Comparison of ENCODE assay signal across 39 cellular contexts in genomic region chr2:17070711-17071110, GRCh38.
"Had no signal": no experiment of that assay in that cellular context is flagged by ENCODE, and none has a peak within 500 bp of the region (broad histone marks: within the 10 kb centered on the region; RNA-seq: fewer than 3 reads in every experiment).

No MANE protein-coding gene starts in this region.

- H3K4me3 ChIP-seq: adrenal gland, body of pancreas, breast epithelium had no signal

- H3K4me1 Mint-ChIP-seq: activated CD4-positive, alpha-beta memory T cell treated with anti-CD3 and anti-CD28 coated beads, Interleukin-2, amount 10 ng/mL, durations not matched to agents 7 days and 5 days; activated CD4-positive, alpha-beta T cell treated with anti-CD3 and anti-CD28 coated beads for 36 hours; activated CD4-positive, alpha-beta T cell treated with anti-CD3 and anti-CD28 coated beads, Interleukin-2, amount 10 ng/mL, durations not matched to agents 7 days and 5 days; activated CD8-positive, alpha-beta memory T cell treated with anti-CD3 and anti-CD28 coated beads, Interleukin-2, amount 10 ng/mL, durations not matched to agents 7 days and 5 days; activated naive CD8-positive, alpha-beta T cell treated with anti-CD3 and anti-CD28 coated beads for 36 hours; activated T-helper 17 cell treated with anti-CD3 and anti-CD28 coated beads, Interleukin-2, amount 50 U/mL, for 72 hours had no signal

- H3K4me1 ChIP-seq: adrenal gland, body of pancreas, breast epithelium had no signal

- H3K4me3 Mint-ChIP-seq: activated CD4-positive, alpha-beta memory T cell treated with anti-CD3 and anti-CD28 coated beads, Interleukin-2, amount 10 ng/mL, durations not matched to agents 7 days and 5 days; activated CD4-positive, alpha-beta T cell treated with anti-CD3 and anti-CD28 coated beads for 36 hours; activated CD4-positive, alpha-beta T cell treated with anti-CD3 and anti-CD28 coated beads, Interleukin-2, amount 10 ng/mL, durations not matched to agents 7 days and 5 days; activated CD8-positive, alpha-beta memory T cell treated with anti-CD3 and anti-CD28 coated beads, Interleukin-2, amount 10 ng/mL, durations not matched to agents 7 days and 5 days; activated CD8-positive, alpha-beta T cell treated with anti-CD3 and anti-CD28 coated beads, Interleukin-2, amount 10 ng/mL, durations not matched to agents 7 days and 5 days; activated naive CD4-positive, alpha-beta T cell treated with anti-CD3 and anti-CD28 coated beads for 36 hours; activated naive CD8-positive, alpha-beta T cell treated with anti-CD3 and anti-CD28 coated beads for 36 hours; activated T-cell treated with anti-CD3 and anti-CD28 coated beads, Interleukin-2, amount 50 U/mL, for 4 hours; activated T-cell treated with anti-CD3 and anti-CD28 coated beads, Interleukin-2, amount 50 U/mL, for 72 hours; activated T-helper 1 cell treated with anti-CD3 and anti-CD28 coated beads, Interleukin-12 subunit alpha, Interleukin-12 subunit beta, Interleukin-2, Interleukin-4 antibody, amounts not matched to agents 30 ng/mL and 10 ng/mL and 1 ng/mL, durations not matched to agents 14 hours and 24 hours and 36 hours; activated T-helper 17 cell treated with anti-CD3 and anti-CD28 coated beads, Interleukin-2, amount 50 U/mL, for 72 hours; T-helper 1 cell treated with Interleukin-12 subunit alpha and Interleukin-12 subunit beta and Interleukin-4 antibody, amounts not matched to agents 30 μg/mL and 1 μg/mL, for 36 hours; T-helper 2 cell treated with Interferon-gamma antibody and Interleukin-4, amounts not matched to agents 5 μg/mL and 100 μg/mL, for 36 hours had no signal

- H3K27ac ChIP-seq: adrenal gland, body of pancreas, brain microvascular endothelial cell, breast epithelium, VCaP had no signal

- FAIRE-seq: astrocyte, TTC549 had no signal

- H3K27me3 Mint-ChIP-seq: activated CD4-positive, alpha-beta memory T cell treated with anti-CD3 and anti-CD28 coated beads, Interleukin-2, amount 10 ng/mL, durations not matched to agents 7 days and 5 days; activated CD4-positive, alpha-beta T cell treated with anti-CD3 and anti-CD28 coated beads for 36 hours; activated CD4-positive, alpha-beta T cell treated with anti-CD3 and anti-CD28 coated beads, Interleukin-2, amount 10 ng/mL, durations not matched to agents 7 days and 5 days; activated CD8-positive, alpha-beta memory T cell treated with anti-CD3 and anti-CD28 coated beads, Interleukin-2, amount 10 ng/mL, durations not matched to agents 7 days and 5 days; activated naive CD8-positive, alpha-beta T cell treated with anti-CD3 and anti-CD28 coated beads for 36 hours; activated T-helper 17 cell treated with anti-CD3 and anti-CD28 coated beads, Interleukin-2, amount 50 U/mL, for 72 hours had no signal

- DNase-seq: activated CD4-positive, alpha-beta memory T cell treated with anti-CD3 and anti-CD28 coated beads, Interleukin-2, amount 10 ng/mL, durations not matched to agents 7 days and 5 days; activated CD4-positive, alpha-beta T cell treated with anti-CD3 and anti-CD28 coated beads for 1 hour; activated CD4-positive, alpha-beta T cell treated with anti-CD3 and anti-CD28 coated beads for 36 hours; activated CD4-positive, alpha-beta T cell treated with anti-CD3 and anti-CD28 coated beads for 48 hours; activated CD4-positive, alpha-beta T cell treated with anti-CD3 and anti-CD28 coated beads, Interleukin-2, amount 10 ng/mL, durations not matched to agents 7 days and 5 days; activated CD4-positive, alpha-beta T cell treated with anti-CD3 and anti-CD28 coated beads, Interleukin-2, amount 50 U/mL, for 48 hours; activated CD4-positive, CD25-positive, alpha-beta regulatory T cell; activated CD8-positive, alpha-beta memory T cell treated with anti-CD3 and anti-CD28 coated beads for 24 hours; activated CD8-positive, alpha-beta memory T cell treated with anti-CD3 and anti-CD28 coated beads, Interleukin-2, amount 10 ng/mL, durations not matched to agents 7 days and 5 days; activated CD8-positive, alpha-beta memory T cell treated with anti-CD3 and anti-CD28 coated beads, Interleukin-2, amount 50 U/mL, for 48 hours; activated CD8-positive, alpha-beta T cell treated with anti-CD3 and anti-CD28 coated beads, Interleukin-2, amount 10 ng/mL, durations not matched to agents 7 days and 5 days; activated effector memory CD4-positive, alpha-beta T cell treated with anti-CD3 and anti-CD28 coated beads, Interleukin-2, amount 50 U/mL, for 16 hours; activated gamma-delta T cell treated with Interleukin-2 at 50 U/mL for 16 hours; activated naive CD4-positive, alpha-beta T cell; activated naive CD4-positive, alpha-beta T cell treated with anti-CD3 and anti-CD28 coated beads for 36 hours; activated naive CD4-positive, alpha-beta T cell treated with anti-CD3 and anti-CD28 coated beads, Interleukin-2, amount 50 U/mL, for 16 hours; activated naive CD8-positive, alpha-beta T cell treated with anti-CD3 and anti-CD28 coated beads for 36 hours; activated T-cell treated with anti-CD3 and anti-CD28 coated beads, Interleukin-2, amount 50 U/mL, for 4 hours; activated T-cell treated with anti-CD3 and anti-CD28 coated beads, Interleukin-2, amount 50 U/mL, for 72 hours; adrenal gland; amniotic stem cell; aorta; body of pancreas; brain microvascular endothelial cell; central memory CD4-positive, alpha-beta T cell; cerebellar nuclear complex; T-helper 1 cell; T-helper 2 cell; T-helper 9 cell had no signal

- H3K27me3 ChIP-seq: adrenal gland, body of pancreas, brain microvascular endothelial cell, breast epithelium had no signal

- H3K9me3 ChIP-seq: adrenal gland, body of pancreas, breast epithelium had no signal

- H3K9me3 Mint-ChIP-seq: T-helper 2 cell treated with Interferon-gamma antibody and Interleukin-4, amounts not matched to agents 5 μg/mL and 100 μg/mL, for 36 hours had no signal

- H3K36me3 Mint-ChIP-seq: activated CD8-positive, alpha-beta memory T cell treated with anti-CD3 and anti-CD28 coated beads, Interleukin-2, amount 10 ng/mL, durations not matched to agents 7 days and 5 days; activated naive CD4-positive, alpha-beta T cell treated with anti-CD3 and anti-CD28 coated beads, Interleukin-2, amount 50 U/mL, for 72 hours; activated naive CD8-positive, alpha-beta T cell treated with anti-CD3 and anti-CD28 coated beads for 36 hours had no signal

- ATAC-seq: activated CD4-positive, alpha-beta T cell treated with anti-CD3 and anti-CD28 coated beads for 36 hours; activated CD4-positive, CD25-positive, alpha-beta regulatory T cell treated with anti-CD3 and anti-CD28 coated beads, Interleukin-2, amount 50 U/mL, for 24 hours; activated CD8-positive, alpha-beta memory T cell treated with anti-CD3 and anti-CD28 coated beads, Interleukin-2, amount 10 ng/mL, durations not matched to agents 7 days and 5 days; activated CD8-positive, alpha-beta T cell treated with anti-CD3 and anti-CD28 coated beads, Interleukin-2, amount 10 ng/mL, durations not matched to agents 7 days and 5 days; activated naive CD4-positive, alpha-beta T cell treated with anti-CD3 and anti-CD28 coated beads, Interleukin-2, amount 50 U/mL, for 72 hours; activated T-cell treated with anti-CD3 and anti-CD28 coated beads, Interleukin-2, amount 50 U/mL, for 4 hours; activated T-cell treated with anti-CD3 and anti-CD28 coated beads, Interleukin-2, amount 50 U/mL, for 72 hours; activated T-helper 17 cell treated with anti-CD3 and anti-CD28 coated beads, Interleukin-2, amount 50 U/mL, for 72 hours; body of pancreas had no signal

- H3K36me3 ChIP-seq: adrenal gland, brain microvascular endothelial cell, breast epithelium had no signal

- H3K27ac Mint-ChIP-seq: activated CD4-positive, alpha-beta memory T cell treated with anti-CD3 and anti-CD28 coated beads, Interleukin-2, amount 10 ng/mL, durations not matched to agents 7 days and 5 days; activated CD4-positive, alpha-beta T cell treated with anti-CD3 and anti-CD28 coated beads for 36 hours; activated CD4-positive, alpha-beta T cell treated with anti-CD3 and anti-CD28 coated beads, Interleukin-2, amount 10 ng/mL, durations not matched to agents 7 days and 5 days; activated CD8-positive, alpha-beta memory T cell treated with anti-CD3 and anti-CD28 coated beads, Interleukin-2, amount 10 ng/mL, durations not matched to agents 7 days and 5 days; activated CD8-positive, alpha-beta T cell treated with anti-CD3 and anti-CD28 coated beads, Interleukin-2, amount 10 ng/mL, durations not matched to agents 7 days and 5 days; activated naive CD4-positive, alpha-beta T cell treated with anti-CD3 and anti-CD28 coated beads for 36 hours; activated naive CD4-positive, alpha-beta T cell treated with anti-CD3 and anti-CD28 coated beads, Interleukin-2, amount 50 U/mL, for 72 hours; activated naive CD8-positive, alpha-beta T cell treated with anti-CD3 and anti-CD28 coated beads for 36 hours; activated T-cell treated with anti-CD3 and anti-CD28 coated beads, Interleukin-2, amount 50 U/mL, for 72 hours; activated T-helper 1 cell treated with anti-CD3 and anti-CD28 coated beads, Interleukin-12 subunit alpha, Interleukin-12 subunit beta, Interleukin-2, Interleukin-4 antibody, amounts not matched to agents 30 ng/mL and 10 ng/mL and 1 ng/mL, durations not matched to agents 14 hours and 24 hours and 36 hours; activated T-helper 17 cell treated with anti-CD3 and anti-CD28 coated beads, Interleukin-2, amount 50 U/mL, for 72 hours; T-helper 1 cell treated with Interleukin-12 subunit alpha and Interleukin-12 subunit beta and Interleukin-4 antibody, amounts not matched to agents 30 μg/mL and 1 μg/mL, for 36 hours; T-helper 2 cell treated with Interferon-gamma antibody and Interleukin-4, amounts not matched to agents 5 μg/mL and 100 μg/mL, for 36 hours had no signal
